In genomic region chr2:62215306-62216064, GRCh38 we compare ENCODE assay signal across 11 cellular contexts. TPM values are rescaled to one million over a fixed set of nuclear protein-coding genes. Genes with fewer than 3 reads are reported as not detected.
A peak's percentile ranks its signal among the peaks of the same experiment; 100 is the strongest.
DNase-seq lines count a peak whose midpoint lies in the region; ATAC-seq, FAIRE-seq and TF ChIP-seq lines count a peak whose summit lies in the region.
"Had no signal": no experiment of that assay in that cellular context is flagged by ENCODE, and none has a peak within 500 bp of the region (broad histone marks: within the 10 kb centered on the region; RNA-seq: fewer than 3 reads in every experiment).

No MANE protein-coding gene starts in this region.

- H4K20me1 ChIP-seq in H1 (replicated peaks in 1 of 2; ENCODE audit: control insufficient read depth in 1 of 2, insufficient read depth in 2 of 2, low read length in 2 of 2), result peaks cover 22 to 24% of the 10 kb centered on the region in 2 experiments

- H3K9ac ChIP-seq in H1 (replicated peaks in 1 of 4; ENCODE audit: extremely low read depth in 1 of 4, low read depth in 3 of 4, low read length in 3 of 4), result no peak overlapping the region

- no peak overlapping the region for H2AFZ ChIP-seq in H1 (ENCODE audit: low read length)

- CTCF ChIA-PET in H1 (lab: Charles Lee; ENCODE audit: partially characterized antibody), result interaction anchor here (0.8 to 2.7 kb wide), 7 partner anchors 10 to 222 kb away, joined by 3 to 9 read pairs (median 6); no protein-coding TSS in a partner anchor

- 87% methylated on average over 11 of the region's 11 CpGs; no CpG with 5 or more reads in 1 of the 2 experiments for WGBS in H1 (ENCODE audit: extremely low coverage in 1 of 2, insufficient coverage in 1 of 2, insufficient read length in 1 of 2, insufficient replicate concordance in 2 of 2, low coverage in 1 of 2, low lambda C conversion rate in 2 of 2, missing lambda C conversion rate in 1 of 2), 2 experiments
- 50 to 69% (median 62%) methylated on average over 11 of the region's 11 CpGs for WGBS in ovary, 3 donors

- H3K9me3 Mint-ChIP-seq in nephron, result peaks cover 11% of the 10 kb centered on the region

- no peak overlapping the region for H3K14ac ChIP-seq in H1 (ENCODE audit: insufficient read length)

- H3K27me3 ChIP-seq in H1 (replicated peaks in 1 of 4; ENCODE audit: control insufficient read depth in 3 of 4, extremely low read depth in 1 of 4, insufficient read depth in 3 of 4, low read length in 3 of 4) (no peaks in the 10 kb centered on the region), ovary (no peaks in the 10 kb centered on the region)
- H3K27me3 ChIP-seq: MG63 had no signal

- no peak overlapping the region for H2BK20ac ChIP-seq in H1 (ENCODE audit: low read length)

- no peaks in the 10 kb centered on the region for H3K27me3 Mint-ChIP-seq in nephron (ENCODE audit: low read depth)

- H3K4me2 ChIP-seq in H1 (ENCODE audit: insufficient read depth in 1 of 2, low read depth in 2 of 2, low read length in 2 of 2), result no peak overlapping the region; a peak in 1 of 4 replicates

- no peak overlapping the region for H3K4me3 ChIP-seq in H1 (ENCODE audit: extremely low read depth in 1 of 4, insufficient read depth in 2 of 4, low read depth in 3 of 4, low read length in 4 of 4)
- no peak overlapping the region for H3K4me3 ChIP-seq in ovary
- H3K4me3 ChIP-seq: MG63 had no signal

- TF ChIP-seq CTCF in H1 (IDR thresholded peaks at IDR 0.05; ENCODE audit: control extremely low read depth in 1 of 3, insufficient read depth in 1 of 3, low read depth in 1 of 3, low read length in 3 of 3), result no peak
- no peak for TF ChIP-seq CTCF in nephron (IDR thresholded peaks at IDR 0.05; ENCODE audit: unreplicated experiment in 3 of 3)
- no peak for TF ChIP-seq CTCF in ovary (IDR thresholded peaks at IDR 0.05)

- no peak overlapping the region for H4K5ac ChIP-seq in H1 (ENCODE audit: insufficient read length, low read depth, low read length)

- no peak overlapping the region for H3K4me3 Mint-ChIP-seq in nephron

- peak overlapping the region; percentile 61 for H2BK5ac ChIP-seq in H1 (ENCODE audit: low read depth, low read length)

- no peaks in the 10 kb centered on the region for H3K23me2 ChIP-seq in H1 (ENCODE audit: low read depth, low read length)

- no peaks in the 10 kb centered on the region; a peak in 1 of 4 replicates for H3K9me3 ChIP-seq in H1 (ENCODE audit: insufficient read depth in 2 of 2, low read depth in 1 of 2, low read length in 1 of 2)
- H3K9me3 ChIP-seq in ovary, result no peaks in the 10 kb centered on the region
- H3K9me3 ChIP-seq: MG63 had no signal

- H3K56ac ChIP-seq in H1 (replicated peaks; ENCODE audit: insufficient read length, low read depth, low read length), result no peak overlapping the region

- POLR2A ChIA-PET in H1 (lab: Charles Lee; ENCODE audit: partially characterized antibody), result interaction anchor here (1.3 kb wide), 1 partner anchor 15 kb away, joined by 4 read pairs; no protein-coding TSS in a partner anchor

- H3K27ac ChIP-seq in H1 (ENCODE audit: low read depth, low read length) (no peak overlapping the region), ovary (peak overlapping the region in 1 of 2 donors; percentile 23)
- H3K27ac ChIP-seq: VCaP had no signal

- peak overlapping the region; percentile 16; the same call in 1 of the 2 replicates for H3K18ac ChIP-seq in H1 (ENCODE audit: extremely low read depth, low read length)

- peaks cover 20% of the 10 kb centered on the region for H3K4me1 Mint-ChIP-seq in nephron

- peaks cover 74 to 100% of the 10 kb centered on the region in 2 experiments for H3K79me2 ChIP-seq in H1 (ENCODE audit: control insufficient read depth in 1 of 2, insufficient read depth in 2 of 2, low read length in 2 of 2)

- peak in 1 of 2 experiments; percentile 10; a peak in 1 of 4 replicates for TF ChIP-seq RAD21 in H1 (IDR thresholded peaks at IDR 0.05 in 1 of 2, conservative IDR thresholded peaks at IDR 0.05 in 1 of 2; ENCODE audit: low read depth in 2 of 2, low read length in 2 of 2)

- H4K91ac ChIP-seq in H1 (replicated peaks; ENCODE audit: insufficient read length, low read length), result no peak overlapping the region

- H3K27ac Mint-ChIP-seq in nephron, result peak overlapping the region in 2 of 3 experiments; percentile 17 to 48

- H2AK5ac ChIP-seq in H1 (ENCODE audit: low read depth, low read length), result no peak overlapping the region

- no peak overlapping the region for H3K4ac ChIP-seq in H1 (replicated peaks; ENCODE audit: insufficient read length, low read depth, low read length)

- peaks cover 0 to under 1% (median 0%) of the 10 kb centered on the region in 4 experiments; a peak in 3 of 8 replicates for H3K36me3 ChIP-seq in H1 (ENCODE audit: control insufficient read depth in 2 of 4, insufficient read depth in 4 of 4, low read length in 3 of 4)
- H3K36me3 ChIP-seq in ovary, result no peaks in the 10 kb centered on the region
- H3K36me3 ChIP-seq: MG63 had no signal

- peaks cover 3 to 15% (median 5%) of the 10 kb centered on the region in 4 experiments; a peak in 6 of 7 replicates for H3K4me1 ChIP-seq in H1 (replicated peaks in 1 of 4; ENCODE audit: control insufficient read depth in 3 of 4, insufficient read depth in 4 of 4, low read length in 3 of 4)
- peaks cover 12% of the 10 kb centered on the region for H3K4me1 ChIP-seq in ovary (ENCODE audit: insufficient read depth)

- H2BK12ac ChIP-seq in H1 (ENCODE audit: low read depth, low read length), result no peak overlapping the region

- H3K23ac ChIP-seq in H1 (ENCODE audit: insufficient read length), result no peak overlapping the region

- H2BK120ac ChIP-seq in H1 (replicated peaks; ENCODE audit: low read depth, low read length), result no peak overlapping the region

- H4K8ac ChIP-seq in H1 (ENCODE audit: extremely low read depth, insufficient read depth, low read length), result no peak overlapping the region

- H3K79me1 ChIP-seq in H1 (ENCODE audit: low read depth, low read length), result peaks cover 22% of the 10 kb centered on the region

- DNase-seq in COLO668 (lab: John Stamatoyannopoulos, UW; ENCODE audit: unreplicated experiment) (peak; percentile 37), NCI-H82 treated with DMSO at 0.1 percent for 48 hours (lab: John Stamatoyannopoulos, UW; ENCODE audit: unreplicated experiment) (peak; percentile 86), H1 (ENCODE audit: low read depth in 1 of 2, low spot score in 2 of 2) (no peak), ovary (no peak), T-helper 2 cell (no peak), hippocampal formation (lab: John Stamatoyannopoulos, UW) (no peak)
- DNase-seq: MG63 had no signal

- FAIRE-seq in H1 (lab: Jason Lieb, UNC), result no peak
- FAIRE-seq: G401.6 had no signal

- H2BK15ac ChIP-seq in H1 (ENCODE audit: low read length), result no peak overlapping the region

- no peak for ATAC-seq in GM19395 (IDR thresholded peaks at IDR 0.05; ENCODE audit: unreplicated experiment)

- peaks cover 5% of the 10 kb centered on the region for H3K36me3 Mint-ChIP-seq in nephron (ENCODE audit: low read depth)

- no peak for TF ChIP-seq POLR2A in H1 (IDR thresholded peaks at IDR 0.05; ENCODE audit: control extremely low read depth in 1 of 2, low read depth in 2 of 2, low read length in 2 of 2)
- no peak for TF ChIP-seq POLR2A in ovary (IDR thresholded peaks at IDR 0.05)

- intact Hi-C loops in ovary (cut with DNase I), result no loop called here

- TF ChIP-seq EP300 in H1 (IDR thresholded peaks at IDR 0.05; ENCODE audit: borderline replicate concordance in 1 of 2, low read depth in 2 of 2, low read length in 2 of 2), result no peak
- no peak for TF ChIP-seq EP300 in ovary (IDR thresholded peaks at IDR 0.05)

TF ChIP-seq in H1, 55 proteins besides CTCF, POLR2A, EP300 and RAD21:
- no peak for TF ChIP-seq SIN3A (conservative IDR thresholded peaks at IDR 0.05 in 1 of 2, IDR thresholded peaks at IDR 0.05 in 1 of 2; ENCODE audit: low read depth in 1 of 2, low read length in 2 of 2)
- no peak for TF ChIP-seq RNF2 (IDR thresholded peaks at IDR 0.05; ENCODE audit: borderline replicate concordance, low read depth, low read length, missing control alignments, poor library complexity, severe bottlenecking)
- TF ChIP-seq MAFK (IDR thresholded peaks at IDR 0.05; ENCODE audit: low read depth, low read length), result no peak
- TF ChIP-seq ASH2L (IDR thresholded peaks at IDR 0.05; ENCODE audit: low read length), result no peak
- TF ChIP-seq HDAC2 (IDR thresholded peaks at IDR 0.05; ENCODE audit: borderline replicate concordance in 1 of 2, low read depth in 2 of 2, low read length in 2 of 2), result no peak
- TF ChIP-seq NRF1 (IDR thresholded peaks at IDR 0.05; ENCODE audit: low read depth, low read length), result no peak
- TF ChIP-seq E2F6 (IDR thresholded peaks at IDR 0.05), result no peak
- TF ChIP-seq KDM5A (IDR thresholded peaks at IDR 0.05; ENCODE audit: low read length), result no peak
- TF ChIP-seq CREB1 (IDR thresholded peaks at IDR 0.05), result no peak
- TF ChIP-seq YY1 (IDR thresholded peaks at IDR 0.05; ENCODE audit: low read depth, low read length), result no peak
- no peak for TF ChIP-seq CHD2 (IDR thresholded peaks at IDR 0.05; ENCODE audit: low read length)
- TF ChIP-seq CTBP2 (IDR thresholded peaks at IDR 0.05; ENCODE audit: borderline replicate concordance, insufficient read depth, insufficient read length, low read length), result no peak
- no peak for TF ChIP-seq SAP30 (IDR thresholded peaks at IDR 0.05; ENCODE audit: insufficient read depth, insufficient replicate concordance, low read length)
- no peak for TF ChIP-seq CEBPB (IDR thresholded peaks at IDR 0.05; ENCODE audit: low read depth, low read length)
- TF ChIP-seq CBX5 (IDR thresholded peaks at IDR 0.05; ENCODE audit: low read depth, low read length), result no peak
TF ChIP-seq in H1: peak in this region for 0.

RNA-seq across cellular contexts. Expression of gene B3GNT2, which starts 19.6 kb away (rescaled TPM):
- 40.8 and 41.3 TPM in 2 replicates for total RNA-seq in H1 (2021; fragmentation: NEBNext Ultra II Directional; extraction: Animal tissue kit (Norgen Biotek cat#: 25700))
- polyA plus RNA-seq in H1 (2011; rRNA removed) (17.6 and 20.1 TPM in 2 replicates), ovary (10 to 100 TPM in 1 of 2 donors, 1 to 10 TPM in 1; 9.8 to 20.5 TPM)
- polyA plus RNA-seq in H1 (2011; cell fraction: cytosol; rRNA removed), result 29.3 TPM
- 16.1 TPM for polyA plus RNA-seq in H1 (2011; cell fraction: nucleus; rRNA removed)
- polyA plus RNA-seq in H1 (2012, experiment 1 of 2), result 21.6 to 30.8 TPM (median 26.6 TPM) in 4 replicates
- polyA plus RNA-seq in H1 (2012, experiment 2 of 2), result 4.7 TPM
- 46.9 TPM for polyA plus RNA-seq in H1 (2013, experiment 1 of 2)
- 54.5 TPM for polyA plus RNA-seq in H1 (2013, experiment 2 of 2)
- polyA minus RNA-seq in H1 (2011; rRNA and poly(A)+ RNA removed), result 55.2 TPM in 2 replicates
- polyA minus RNA-seq in H1 (2011; cell fraction: cytosol; rRNA and poly(A)+ RNA removed), result 29.4 TPM
- polyA minus RNA-seq in H1 (2011; cell fraction: nucleus; rRNA and poly(A)+ RNA removed), result 28.5 TPM
- 10 to 100 TPM in 4 of 7 donors, 1 to 10 TPM in 3; 6.7 to 20.6 (median 11.2) TPM for total RNA-seq in ovary

Comparison
In these comparisons a context has a peak if more than half of its experiments do, and no peak if none do; other contexts are left out.
1. DNase-seq: peak in COLO668 (single experiment) and NCI-H82 treated with DMSO at 0.1 percent for 48 hours (single experiment); none in H1 (0 of 2), ovary (0 of 5), T-helper 2 cell (0 of 5) and hippocampal formation (0 of 2).